ENCODE assay signal across 13 cellular contexts in the genomic region with DNA sequence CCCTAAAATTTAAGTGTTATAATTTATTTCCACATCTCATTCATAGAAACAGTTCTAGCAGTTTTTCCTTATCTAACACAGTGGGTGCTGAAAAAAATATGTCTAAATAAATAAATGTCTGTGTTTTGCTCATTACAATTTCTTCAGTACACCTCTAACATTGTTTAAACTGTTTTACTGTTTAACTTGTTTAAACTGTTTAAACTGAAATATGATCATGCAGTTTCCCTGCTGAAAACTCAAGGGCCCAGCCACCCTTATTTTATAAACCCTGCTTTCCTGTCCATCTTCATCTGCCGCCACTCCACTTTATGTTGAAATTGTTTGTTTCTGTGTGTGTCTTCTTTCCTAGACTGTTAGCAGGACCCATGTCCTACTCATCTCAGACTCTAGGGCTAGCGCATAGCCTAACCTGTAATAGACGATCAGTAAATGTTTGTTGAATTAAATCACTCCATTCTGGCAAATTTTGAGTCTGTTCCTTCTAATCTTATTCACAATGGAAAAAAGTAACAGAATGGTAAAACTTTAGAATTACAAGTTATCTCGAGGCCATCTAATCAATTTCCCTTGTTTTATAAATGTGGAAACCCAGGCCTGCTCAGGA. TPM values are rescaled to one million over a fixed set of nuclear protein-coding genes. Genes with fewer than 3 reads are reported as not detected.
A peak's percentile ranks its signal among the peaks of the same experiment; 100 is the strongest.
DNase-seq lines count a peak whose midpoint lies in the region; ATAC-seq, FAIRE-seq and TF ChIP-seq lines count a peak whose summit lies in the region.
"Had no signal": no experiment of that assay in that cellular context is flagged by ENCODE, and none has a peak within 500 bp of the region (broad histone marks: within the 10 kb centered on the region; RNA-seq: fewer than 3 reads in every experiment).

No MANE protein-coding gene starts in this region.

- POLR2A ChIA-PET in K562 (lab: Yijun Ruan, JAX): interaction anchor here (0.6 to 1.0 kb wide), 2 partner anchors 94 to 107 kb away, joined by 3 read pairs; no protein-coding TSS in a partner anchor

- H3K9me1 ChIP-seq in K562 (ENCODE audit: control insufficient read depth, insufficient read depth, low read length): no peaks in the 10 kb centered on the region

- H3K4me3 ChIP-seq in K562: no peak overlapping the region
- no peak overlapping the region for H3K4me3 ChIP-seq in neuron (ENCODE audit: low read length)
- H3K4me3 ChIP-seq: tibial nerve had no signal

- TF ChIP-seq CTCF in K562 (IDR thresholded peaks at IDR 0.05 in 2 of 3, conservative IDR thresholded peaks at IDR 0.05 in 1 of 3; ENCODE audit: insufficient read depth in 2 of 3, low read depth in 1 of 3, low read length in 3 of 3): 0 out of 6 replicates have a peak, but pooled peaks of 1 of the 3 experiments have one; percentile 11

- CTCF ChIA-PET in K562 (lab: Yijun Ruan, JAX; ENCODE audit: low intra/inter-chr PET ratio): interaction anchor here (1.5 to 3.7 kb wide), 8 partner anchors 23 to 342 kb away, joined by 4 to 29 read pairs (median 10); no protein-coding TSS in a partner anchor

- in situ Hi-C loops in K562 (cut with MboI): loop anchor here (5.0 to 10.0 kb wide), 2 partner anchors 57 to 329 kb away; no protein-coding TSS in a partner anchor

- BruUV-seq in K562 (replicated peaks; lab: Mats Ljungman, UMichigan): no TSS peak

- H3K27ac ChIP-seq in K562 (ENCODE audit: extremely low read depth, low read depth, low read length): no peak overlapping the region
- H3K27ac ChIP-seq: foreskin keratinocyte, tibial nerve had no signal

- H3K9me3 ChIP-seq in K562 (replicated peaks; ENCODE audit: control insufficient read depth, insufficient read depth, low read depth, low read length): peaks cover 2% of the 10 kb centered on the region; the same call in 1 of the 2 replicates
- H3K9me3 ChIP-seq in neuron (ENCODE audit: low read length): peaks cover 3% of the 10 kb centered on the region
- H3K9me3 ChIP-seq: SK-N-SH, tibial nerve had no signal

- no peak for FAIRE-seq in K562 (lab: Jason Lieb, UNC)

- DNase-seq in DMS114 treated with DMSO at 0.1 percent for 48 hours (lab: John Stamatoyannopoulos, UW; ENCODE audit: unreplicated experiment) (peak; percentile 8), NCI-H2029 (lab: John Stamatoyannopoulos, UW) (peak; percentile 5), K562 (ENCODE audit: extremely low read depth in 1 of 4, low spot score in 3 of 4) (no peak)
- DNase-seq: activated CD8-positive, alpha-beta T cell treated with anti-CD3 and anti-CD28 coated beads for 36 hours; foreskin keratinocyte; left ventricle myocardium superior; SK-N-SH had no signal

- TF ChIP-seq POLR2A in K562 (conservative IDR thresholded peaks at IDR 0.05): no peak

- TF ChIP-seq RAD21 in K562 (CRISPR knock-in tag; conservative IDR thresholded peaks at IDR 0.05 in 1 of 2, IDR thresholded peaks at IDR 0.05 in 1 of 2): no peak

- no peak for TF ChIP-seq EP300 in K562 (IDR thresholded peaks at IDR 0.05; ENCODE audit: low read length)

- no peak overlapping the region for H3K9ac ChIP-seq in K562 (ENCODE audit: insufficient read depth in 1 of 2, low read depth in 2 of 2, low read length in 2 of 2)
- H3K9ac ChIP-seq: SK-N-SH had no signal

- intact Hi-C loops in K562 (cut with micrococcal nuclease): loop anchor here (1.0 to 10.0 kb wide), 7 partner anchors 58 to 639 kb away; partner anchors contain the start of gene SNRPE

- H3K4me1 ChIP-seq in K562 (replicated peaks in 1 of 2; ENCODE audit: control insufficient read depth in 2 of 2, insufficient read depth in 2 of 2, low read length in 2 of 2) (peaks cover 0 to 3% of the 10 kb centered on the region in 2 experiments; a peak in 2 of 5 replicates), neuron (ENCODE audit: insufficient read depth, low read length) (peaks cover 10% of the 10 kb centered on the region)
- H3K4me1 ChIP-seq: foreskin keratinocyte had no signal

- 70% methylated on average over 4 of the region's 4 CpGs for WGBS in K562 (ENCODE audit: insufficient coverage, low coverage, missing lambda C conversion rate)

- H3K4me2 ChIP-seq in K562 (ENCODE audit: insufficient read depth, low read length): no peak overlapping the region
- H3K4me2 ChIP-seq: SK-N-SH had no signal

- no peaks in the 10 kb centered on the region for H3K79me2 ChIP-seq in K562 (ENCODE audit: control insufficient read depth, insufficient read depth, low read length)

- H3K36me3 ChIP-seq in K562 (ENCODE audit: control insufficient read depth, insufficient read depth, low read length): no peaks in the 10 kb centered on the region
- H3K36me3 ChIP-seq in neuron (ENCODE audit: insufficient read depth, low read length): no peaks in the 10 kb centered on the region
- H3K36me3 ChIP-seq: tibial nerve had no signal

- no peak for ATAC-seq in K562
- no peak for ATAC-seq in HG03442 (IDR thresholded peaks at IDR 0.05; ENCODE audit: unreplicated experiment)
- no peak for ATAC-seq in HG02840 (IDR thresholded peaks at IDR 0.05; ENCODE audit: low FRiP score, unreplicated experiment)
- no peak for ATAC-seq in GM18909 (IDR thresholded peaks at IDR 0.05; ENCODE audit: poor library complexity, unreplicated experiment)
- ATAC-seq: activated CD8-positive, alpha-beta T cell treated with anti-CD3 and anti-CD28 coated beads for 36 hours; foreskin keratinocyte; left ventricle myocardium superior; stimulated activated memory B cell treated with anti-CD40 and anti-IgM and Interleukin-4, amounts not matched to agents 10 μg/mL and 1 μg/mL and 100 μg/mL, for 72 hours had no signal

- H2AFZ ChIP-seq in K562 (ENCODE audit: low read depth, low read length) (no peak overlapping the region), neuron (ENCODE audit: low read depth, low read length) (peak overlapping the region; percentile 20)

- H4K20me1 ChIP-seq in K562 (replicated peaks; ENCODE audit: control insufficient read depth, insufficient read depth, low read length): no peaks in the 10 kb centered on the region

- H3K27me3 ChIP-seq in K562 (ENCODE audit: control insufficient read depth in 2 of 2, insufficient read depth in 2 of 2, low read length in 2 of 2): no peaks in the 10 kb centered on the region
- H3K27me3 ChIP-seq in neuron (ENCODE audit: insufficient read depth, low read length): no peaks in the 10 kb centered on the region
- H3K27me3 ChIP-seq: foreskin keratinocyte, tibial nerve had no signal

TF ChIP-seq in K562, 482 proteins besides CTCF, POLR2A, EP300 and RAD21:
- TF ChIP-seq, protein P1, sequence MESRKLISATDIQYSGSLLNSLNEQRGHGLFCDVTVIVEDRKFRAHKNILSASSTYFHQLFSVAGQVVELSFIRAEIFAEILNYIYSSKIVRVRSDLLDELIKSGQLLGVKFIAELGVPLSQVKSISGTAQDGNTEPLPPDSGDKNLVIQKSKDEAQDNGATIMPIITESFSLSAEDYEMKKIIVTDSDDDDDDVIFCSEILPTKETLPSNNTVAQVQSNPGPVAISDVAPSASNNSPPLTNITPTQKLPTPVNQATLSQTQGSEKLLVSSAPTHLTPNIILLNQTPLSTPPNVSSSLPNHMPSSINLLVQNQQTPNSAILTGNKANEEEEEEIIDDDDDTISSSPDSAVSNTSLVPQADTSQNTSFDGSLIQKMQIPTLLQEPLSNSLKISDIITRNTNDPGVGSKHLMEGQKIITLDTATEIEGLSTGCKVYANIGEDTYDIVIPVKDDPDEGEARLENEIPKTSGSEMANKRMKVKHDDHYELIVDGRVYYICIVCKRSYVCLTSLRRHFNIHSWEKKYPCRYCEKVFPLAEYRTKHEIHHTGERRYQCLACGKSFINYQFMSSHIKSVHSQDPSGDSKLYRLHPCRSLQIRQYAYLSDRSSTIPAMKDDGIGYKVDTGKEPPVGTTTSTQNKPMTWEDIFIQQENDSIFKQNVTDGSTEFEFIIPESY (CRISPR knock-in tag; IDR thresholded peaks at IDR 0.05): peak; percentile 98
- TF ChIP-seq BACH1 (tag; IDR thresholded peaks at IDR 0.05): no peak

RNA-seq across cellular contexts. Expression of gene PIK3C2B, which starts 9.4 kb away (rescaled TPM):
- 1.7 and 12.0 TPM in 2 replicates for total RNA-seq in K562 (2011; cell fraction: chromatin; rRNA removed; ENCODE audit: low replicate concordance)
- total RNA-seq in K562 (2011; cell fraction: nucleolus; rRNA removed): 2.2 and 6.7 TPM in 2 replicates
- total RNA-seq in K562 (2011; cell fraction: nucleoplasm; rRNA removed): 2.1 and 2.4 TPM in 2 replicates
- 0.95 and 1.6 TPM in 2 replicates for total RNA-seq in K562 (2014; rRNA removed)
- total RNA-seq in K562 (2014; rRNA removed; fragmentation: Illumina TruSeq; extraction: Trizol): 0.61 and 0.62 TPM in 2 replicates
- total RNA-seq in K562 (2015; rRNA removed; fragmentation: Illumina TruSeq; extraction: Trizol): 0.34 and 0.72 TPM in 2 replicates
- total RNA-seq in K562 (2021): 1.8 and 2.9 TPM in 2 replicates
- 1.1 and 4.0 TPM in 2 replicates for polyA plus RNA-seq in K562 (2011; rRNA removed)
- polyA plus RNA-seq in K562 (2011; cell fraction: cytosol; rRNA removed): 2.0 and 3.0 TPM in 2 replicates
- 3.8 and 3.9 TPM in 2 replicates for polyA plus RNA-seq in K562 (2011; cell fraction: nucleus; rRNA removed)
- 1.4 and 2.8 TPM in 2 replicates for polyA plus RNA-seq in K562 (2012)
- 0.55 and 0.82 TPM in 2 replicates for polyA plus RNA-seq in K562 (2014; fragmentation: Illumina TruSeq; extraction: Trizol)
- under 1 TPM; 0.10 to 0.27 TPM for polyA plus RNA-seq in K562 (2014; fragmentation: Nextera tagmentation; extraction: Ambion mirVana)
- polyA plus RNA-seq in K562 (2014; rRNA removed): 0.27 and 0.65 TPM in 2 replicates
- polyA minus RNA-seq in K562 (2011; rRNA and poly(A)+ RNA removed): 3.3 and 3.9 TPM in 2 replicates
- polyA minus RNA-seq in K562 (2011; cell fraction: cytosol; rRNA and poly(A)+ RNA removed): 2.7 and 7.7 TPM in 2 replicates
- 3.1 and 6.1 TPM in 2 replicates for polyA minus RNA-seq in K562 (2011; cell fraction: nucleus; rRNA and poly(A)+ RNA removed)

RNA-seq across cellular contexts. Expression of gene MDM4, which starts 12.2 kb away (rescaled TPM):
- 237 and 644 TPM in 2 replicates for total RNA-seq in K562 (2011; cell fraction: chromatin; rRNA removed; ENCODE audit: low replicate concordance)
- total RNA-seq in K562 (2011; cell fraction: nucleolus; rRNA removed): 117 and 136 TPM in 2 replicates
- total RNA-seq in K562 (2011; cell fraction: nucleoplasm; rRNA removed): 249 and 386 TPM in 2 replicates
- total RNA-seq in K562 (2014; rRNA removed) (21.2 and 24.6 TPM in 2 replicates), K562 (2014; rRNA removed; fragmentation: Illumina TruSeq; extraction: Trizol) (40.6 and 53.0 TPM in 2 replicates), K562 (2015; rRNA removed; fragmentation: Illumina TruSeq; extraction: Trizol) (32.2 and 33.4 TPM in 2 replicates), K562 (2021) (55.9 and 61.7 TPM in 2 replicates)
- polyA plus RNA-seq in K562 (2011; rRNA removed) (41.2 and 46.7 TPM in 2 replicates), K562 (2014; fragmentation: Illumina TruSeq; extraction: Trizol) (10.0 TPM in 2 replicates), K562 (2014; fragmentation: Nextera tagmentation; extraction: Ambion mirVana) (10 to 100 TPM in 1 of 2 experiments, 1 to 10 TPM in 1; 3.3 to 11.1 TPM), K562 (2014; rRNA removed) (17.9 and 22.6 TPM in 2 replicates)
- polyA plus RNA-seq in K562 (2011; cell fraction: cytosol; rRNA removed): 5.9 and 16.5 TPM in 2 replicates
- 63.1 and 81.2 TPM in 2 replicates for polyA plus RNA-seq in K562 (2011; cell fraction: nucleus; rRNA removed)
- polyA plus RNA-seq in K562 (2012): 5.2 and 7.5 TPM in 2 replicates
- 171 and 249 TPM in 2 replicates for polyA minus RNA-seq in K562 (2011; rRNA and poly(A)+ RNA removed)
- polyA minus RNA-seq in K562 (2011; cell fraction: cytosol; rRNA and poly(A)+ RNA removed): 15.7 and 26.6 TPM in 2 replicates
- 120 and 165 TPM in 2 replicates for polyA minus RNA-seq in K562 (2011; cell fraction: nucleus; rRNA and poly(A)+ RNA removed)

Comparison
In these comparisons a context has a peak if more than half of its experiments do, and no peak if none do; other contexts are left out.
1. DNase-seq: peak in DMS114 treated with DMSO at 0.1 percent for 48 hours (single experiment) and NCI-H2029 (single experiment); none in K562 (0 of 4).